1 cellular context compared by ENCODE assay signal in the genomic region with DNA sequence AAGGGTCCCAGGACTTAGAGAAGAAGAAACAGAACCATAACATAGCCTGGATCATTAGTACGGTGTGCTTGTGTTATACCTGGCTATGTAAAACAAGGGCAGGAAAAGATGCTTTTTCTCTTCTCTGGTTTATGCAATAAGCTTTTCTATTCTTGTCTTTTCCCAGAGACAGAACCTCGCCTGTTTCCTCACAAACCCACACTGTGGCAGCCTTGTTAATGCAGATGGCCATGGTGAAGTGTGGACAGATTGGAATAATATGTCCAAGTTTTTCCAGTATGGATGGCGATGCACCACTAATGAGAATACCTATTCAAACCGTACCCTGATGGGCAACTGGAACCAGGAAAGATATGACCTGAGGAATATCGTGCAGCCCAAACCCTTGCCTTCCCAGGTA.
TF ChIP-seq lines count a peak whose summit lies in the region.

No MANE protein-coding gene starts in this region.

TF ChIP-seq in endothelial cell of umbilical vein, 7 proteins besides CTCF, POLR2A, EP300 and RAD21:
- TF ChIP-seq, protein P1, sequence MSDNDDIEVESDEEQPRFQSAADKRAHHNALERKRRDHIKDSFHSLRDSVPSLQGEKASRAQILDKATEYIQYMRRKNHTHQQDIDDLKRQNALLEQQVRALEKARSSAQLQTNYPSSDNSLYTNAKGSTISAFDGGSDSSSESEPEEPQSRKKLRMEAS (IDR thresholded peaks at IDR 0.05; ENCODE audit: insufficient read depth, insufficient read length) = no peak
- TF ChIP-seq JUN (IDR thresholded peaks at IDR 0.05; ENCODE audit: borderline replicate concordance, insufficient read depth, insufficient read length, low read depth) = no peak
- no peak for TF ChIP-seq POLR2AphosphoS5 (IDR thresholded peaks at IDR 0.05; ENCODE audit: insufficient read depth, low read depth, low read length)
- TF ChIP-seq FOS (IDR thresholded peaks at IDR 0.05; ENCODE audit: borderline replicate concordance, insufficient read depth, low read length) = no peak
- TF ChIP-seq GATA2 (IDR thresholded peaks at IDR 0.05; ENCODE audit: insufficient read depth, insufficient read length, low read depth, low read length) = no peak
- TF ChIP-seq EZH2 (IDR thresholded peaks at IDR 0.05; ENCODE audit: borderline replicate concordance, low read depth, low read length, severe bottlenecking) = no peak
- no peak for TF ChIP-seq MYC (IDR thresholded peaks at IDR 0.05; ENCODE audit: low read depth, low read length)
